ENCODE assay signal across 11 cellular contexts in the genomic region with DNA sequence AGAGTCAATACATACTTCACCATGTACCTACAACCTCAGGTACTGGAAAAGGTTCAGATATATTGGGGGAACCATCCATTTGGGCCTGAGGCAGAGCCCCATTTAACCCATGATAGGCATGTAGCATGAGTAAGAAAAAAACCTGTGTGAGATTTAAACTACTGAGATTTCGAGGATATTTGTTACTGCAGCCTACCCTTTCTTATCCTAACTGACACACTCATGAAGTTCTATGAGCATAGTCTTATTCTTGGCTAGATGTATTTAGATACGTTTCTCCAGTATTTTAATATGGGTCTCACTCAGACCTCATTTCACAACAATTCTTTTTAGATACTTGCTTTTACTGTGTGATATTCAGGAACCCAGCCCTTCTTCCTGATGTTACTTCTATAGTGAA. TPM values are rescaled to one million over a fixed set of nuclear protein-coding genes. Genes with fewer than 3 reads are reported as not detected.
"Had no signal": no experiment of that assay in that cellular context is flagged by ENCODE, and none has a peak within 500 bp of the region (broad histone marks: within the 10 kb centered on the region; RNA-seq: fewer than 3 reads in every experiment).

No MANE protein-coding gene starts in this region.

- H3K9me3 ChIP-seq: HAP-1 had no signal

- H3K4me3 Mint-ChIP-seq: GM23338, H9, HFFc6 had no signal

- H3K4me2 ChIP-seq: GM23338 had no signal

- DNase-seq: GM23248, H7, H9, HCEC 1CT, HFFc6 had no signal

- H3K9ac ChIP-seq: GM23248 had no signal

- ATAC-seq: GM23338, HCT116 had no signal

- H2AFZ ChIP-seq: GM23248, GM23338 had no signal

- H3K27ac Mint-ChIP-seq: GM23338, H9, HFFc6 had no signal

- H3K36me3 ChIP-seq: HAP-1 had no signal

- FAIRE-seq: H1, H54 had no signal

- H3K4me3 ChIP-seq: GM23248, GM23338, HAP-1 had no signal

- H3K27ac ChIP-seq: GM23248 had no signal

- H3K9me3 Mint-ChIP-seq: GM23338, HFFc6 had no signal

- H3K4me1 ChIP-seq: HAP-1 had no signal

RNA-seq across cellular contexts. Expression of a gene that starts 39.3 kb away (rescaled TPM):
- total RNA-seq: GM23248, GM23338, H4, HFFc6 had no signal
- polyA plus RNA-seq: GM23248 had no signal

RNA-seq across cellular contexts. Expression of a gene that starts 49.0 kb away (rescaled TPM):
- total RNA-seq: GM23248 had no signal
